Comparison of ENCODE assay signal across 9 cellular contexts in genomic region chr3:169998668-169999131, GRCh38. TPM values are rescaled to one million over a fixed set of nuclear protein-coding genes. Genes with fewer than 3 reads are reported as not detected.
DNase-seq lines count a peak whose midpoint lies in the region; ATAC-seq and TF ChIP-seq lines count a peak whose summit lies in the region.
"Had no signal": no experiment of that assay in that cellular context is flagged by ENCODE, and none has a peak within 500 bp of the region (broad histone marks: within the 10 kb centered on the region; RNA-seq: fewer than 3 reads in every experiment).

No MANE protein-coding gene starts in this region.

- peak overlapping the region; percentile 8; the same call in 1 of the 2 replicates for H3K27ac ChIP-seq in SU-DHL-6 (ENCODE audit: low read depth, low read length)

- DNase-seq in naive thymus-derived CD8-positive, alpha-beta T cell = no peak
- DNase-seq in COR-L47 (lab: John Stamatoyannopoulos, UW) = no peak
- DNase-seq in T-cell = no peak
- DNase-seq in ecto neural progenitor cell (ENCODE audit: low spot score) = no peak
- DNase-seq in stimulated activated CD4-positive, alpha-beta T cell treated with anti-CD3 and anti-CD28 coated beads, Interleukin-15, amount 100 ng/mL, for 24 hours = no peak
- DNase-seq: stimulated activated CD4-positive, alpha-beta T cell treated with anti-CD3 and anti-CD28 coated beads, Interleukin-2, amount 100 ng/mL, for 48 hours had no signal

- no peaks in the 10 kb centered on the region for H3K9me3 Mint-ChIP-seq in naive thymus-derived CD8-positive, alpha-beta T cell
- peaks cover 0 to 2% (median 0%) of the 10 kb centered on the region in 3 donors for H3K9me3 Mint-ChIP-seq in T-cell

- no peak overlapping the region for H3K4me2 ChIP-seq in SU-DHL-6 (ENCODE audit: low read depth, low read length, poor library complexity, severe bottlenecking)

- peaks cover 14 to 33% (median 30%) of the 10 kb centered on the region in 4 donors for H3K4me1 Mint-ChIP-seq in naive thymus-derived CD8-positive, alpha-beta T cell
- peaks cover 21 to 29% (median 23%) of the 10 kb centered on the region in 3 donors for H3K4me1 Mint-ChIP-seq in T-cell

- H3K79me2 ChIP-seq in SU-DHL-6 (ENCODE audit: insufficient read depth, low read length) = no peaks in the 10 kb centered on the region

- peaks cover 70% of the 10 kb centered on the region for H3F3A ChIP-seq in SU-DHL-6 (ENCODE audit: insufficient read depth)

- no peak for TF ChIP-seq CTCF in SU-DHL-6 (IDR thresholded peaks at IDR 0.05; ENCODE audit: insufficient read depth, low read length, poor library complexity, severe bottlenecking)

- H3K27ac Mint-ChIP-seq in naive thymus-derived CD8-positive, alpha-beta T cell = peak overlapping the region in 6 of 10 donors; percentile 6 to 67 (median 35)
- H3K27ac Mint-ChIP-seq in T-cell = no peak overlapping the region

- H3K4me3 ChIP-seq in SU-DHL-6 (ENCODE audit: insufficient read depth, low read length, poor library complexity, severe bottlenecking) = no peak overlapping the region

- POLR2A ChIA-PET in naive thymus-derived CD8-positive, alpha-beta T cell (lab: Charles Lee) = interaction anchor here (1.0 kb wide), 1 partner anchor 38 kb away, joined by 3 read pairs; no protein-coding TSS in a partner anchor
- POLR2A ChIA-PET in T-cell (lab: Charles Lee) = no interaction called here

- no peaks in the 10 kb centered on the region for H3K9me2 ChIP-seq in SU-DHL-6 (replicated peaks; ENCODE audit: insufficient read depth, low read length)

- H4K20me1 ChIP-seq in SU-DHL-6 (ENCODE audit: low read depth, low read length) = no peaks in the 10 kb centered on the region

- peak; percentile 37 for ATAC-seq in GM18868 (IDR thresholded peaks at IDR 0.05; ENCODE audit: unreplicated experiment)
- ATAC-seq in HG02763 (IDR thresholded peaks at IDR 0.05; ENCODE audit: unreplicated experiment) = peak; percentile 19
- no peak for ATAC-seq in naive thymus-derived CD8-positive, alpha-beta T cell
- ATAC-seq in T-cell (replicated peaks in 1 of 4) = no peak

- CTCF ChIA-PET in T-cell (lab: Charles Lee) = no interaction called here

- no peaks in the 10 kb centered on the region for H3K27me3 ChIP-seq in SU-DHL-6 (ENCODE audit: low read length)

- no peak overlapping the region for H3K4me3 Mint-ChIP-seq in naive thymus-derived CD8-positive, alpha-beta T cell
- H3K4me3 Mint-ChIP-seq in T-cell = no peak overlapping the region

- no peaks in the 10 kb centered on the region for H3K9me3 ChIP-seq in SU-DHL-6 (ENCODE audit: insufficient read depth, low read length)

- peaks cover 34% of the 10 kb centered on the region for H3K36me3 ChIP-seq in SU-DHL-6 (ENCODE audit: low read length)

- H3K36me3 Mint-ChIP-seq in naive thymus-derived CD8-positive, alpha-beta T cell = peaks cover 11 to 22% (median 11%) of the 10 kb centered on the region in 3 donors
- H3K36me3 Mint-ChIP-seq in T-cell = peaks cover 18% of the 10 kb centered on the region

- no peak overlapping the region for H2AFZ ChIP-seq in SU-DHL-6 (ENCODE audit: low read depth, low read length, severe bottlenecking)

- H3K27me3 Mint-ChIP-seq in naive thymus-derived CD8-positive, alpha-beta T cell = no peaks in the 10 kb centered on the region
- H3K27me3 Mint-ChIP-seq in T-cell = no peaks in the 10 kb centered on the region

- H3K9ac ChIP-seq in SU-DHL-6 (ENCODE audit: low read length) = no peak overlapping the region

RNA-seq across cellular contexts. Expression of gene SEC62, which starts 32.1 kb away (rescaled TPM):
- 100 to 1,000 TPM; 147 to 168 TPM for total RNA-seq in naive thymus-derived CD8-positive, alpha-beta T cell
- 100 to 1,000 TPM; 170 to 226 (median 225) TPM for polyA plus RNA-seq in naive thymus-derived CD8-positive, alpha-beta T cell
- total RNA-seq in T-cell = 10 to 100 TPM; 95.0 to 99.9 (median 97.2) TPM

RNA-seq across cellular contexts. Expression of gene GPR160, which starts 39.1 kb away (rescaled TPM):
- 10 to 100 TPM; 17.1 to 19.5 TPM for total RNA-seq in naive thymus-derived CD8-positive, alpha-beta T cell
- 10 to 100 TPM; 12.5 to 18.3 (median 16.9) TPM for polyA plus RNA-seq in naive thymus-derived CD8-positive, alpha-beta T cell
- total RNA-seq in T-cell = 1 to 10 TPM; 4.3 to 8.4 (median 5.9) TPM

Comparison
In these comparisons a context has a peak if more than half of its experiments do, and no peak if none do; other contexts are left out.
1. ATAC-seq: peak in GM18868 (single experiment) and HG02763 (single experiment); none in naive thymus-derived CD8-positive, alpha-beta T cell (0 of 2) and T-cell (0 of 4).
2. H3K27ac Mint-ChIP-seq: peak in naive thymus-derived CD8-positive, alpha-beta T cell (6 of 10); none in T-cell (0 of 2).